Comparison of ENCODE assay signal across 9 cellular contexts in the genomic region with DNA sequence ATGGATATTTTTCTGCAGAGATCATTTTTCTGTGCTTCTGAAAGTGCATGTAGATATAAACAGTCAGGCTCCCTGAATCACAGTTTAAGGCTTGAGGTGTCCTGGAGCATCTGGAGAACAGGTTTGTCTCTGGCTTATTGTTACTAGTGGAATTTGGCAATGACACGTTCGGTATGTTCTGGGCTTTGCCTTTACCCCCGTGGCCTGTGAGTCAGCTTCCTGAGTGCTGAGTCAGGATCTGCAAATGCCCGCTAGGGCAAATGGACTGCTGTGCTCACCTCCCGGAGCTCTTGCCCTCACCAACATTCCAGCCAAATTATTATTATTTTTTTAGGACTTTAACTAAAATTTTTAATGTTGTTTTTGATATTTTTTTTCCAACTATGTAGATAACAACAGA.
DNase-seq lines count a peak whose midpoint lies in the region; ATAC-seq, FAIRE-seq and TF ChIP-seq lines count a peak whose summit lies in the region.
"Had no signal": no experiment of that assay in that cellular context is flagged by ENCODE, and none has a peak within 500 bp of the region (broad histone marks: within the 10 kb centered on the region; RNA-seq: fewer than 3 reads in every experiment).

No MANE protein-coding gene starts in this region.

- H3K4me1 ChIP-seq in kidney (ENCODE audit: control insufficient read depth in 1 of 2, insufficient read depth in 1 of 2, low read depth in 1 of 2, low read length in 2 of 2) = no peaks in the 10 kb centered on the region
- H3K4me1 ChIP-seq: tibial artery had no signal

- TF ChIP-seq CTCF in AG10803 (conservative IDR thresholded peaks at IDR 0.05; ENCODE audit: low read length) (peak; percentile 62), kidney (IDR thresholded peaks at IDR 0.05; ENCODE audit: borderline replicate concordance, extremely low read depth, insufficient read depth) (peak; percentile 19)

- peak; percentile 100 for DNase-seq in AG10803 (ENCODE audit: low read depth)
- peak; percentile 98 for DNase-seq in HT1080 (ENCODE audit: low read depth)
- peak; percentile 77 for DNase-seq in amniotic stem cell (lab: John Stamatoyannopoulos, UW)
- no peak for DNase-seq in kidney
- DNase-seq in posterior cingulate gyrus = no peak
- DNase-seq in activated gamma-delta T cell treated with Interleukin-2 at 50 U/mL for 16 hours = no peak
- no peak for DNase-seq in NCI-H2227 treated with DMSO at 0.1 percent for 48 hours (lab: John Stamatoyannopoulos, UW)

- no peaks in the 10 kb centered on the region for H3K36me3 ChIP-seq in kidney (ENCODE audit: control insufficient read depth in 1 of 2, insufficient read depth in 2 of 2, low read length in 2 of 2)
- H3K36me3 ChIP-seq: tibial artery had no signal

- no peak for FAIRE-seq in kidney (lab: Jason Lieb, UNC)

- intact Hi-C loops in kidney (cut with DNase I) = no loop called here
- intact Hi-C loops in posterior cingulate gyrus (cut with DNase I) = no loop called here

- no peak overlapping the region for H3K9ac ChIP-seq in kidney (ENCODE audit: low read length in 2 of 2)

- ATAC-seq in GM18868 (IDR thresholded peaks at IDR 0.05; ENCODE audit: unreplicated experiment) = no peak

- no peaks in the 10 kb centered on the region for H3K9me3 ChIP-seq in kidney (ENCODE audit: control insufficient read depth in 1 of 2, low read length in 2 of 2)
- H3K9me3 ChIP-seq: tibial artery had no signal

- no peak overlapping the region for H3K27ac ChIP-seq in kidney (ENCODE audit: low read depth in 2 of 2, low read length in 2 of 2)
- H3K27ac ChIP-seq: tibial artery had no signal

- no peak overlapping the region for H3K4me3 ChIP-seq in AG10803 (ENCODE audit: low read length)
- H3K4me3 ChIP-seq in kidney (ENCODE audit: low read length in 2 of 2) = no peak overlapping the region
- H3K4me3 ChIP-seq: tibial artery had no signal

Comparison
In these comparisons a context has a peak if more than half of its experiments do, and no peak if none do; other contexts are left out.
1. DNase-seq: peak in AG10803 (single experiment), HT1080 (single experiment) and amniotic stem cell (single experiment); none in kidney (single experiment), posterior cingulate gyrus (0 of 10), activated gamma-delta T cell treated with Interleukin-2 at 50 U/mL for 16 hours (single experiment) and NCI-H2227 treated with DMSO at 0.1 percent for 48 hours (single experiment).